2 cellular contexts compared by ENCODE assay signal in genomic region chr12:122419094-122419493, GRCh38.
TF ChIP-seq lines count a peak whose summit lies in the region.

No MANE protein-coding gene starts in this region.

TF ChIP-seq in HEK293, 187 proteins besides CTCF, POLR2A, EP300 and RAD21:
- 0 out of 2 replicates have a peak, but pooled peaks have one; percentile 36 for TF ChIP-seq ZNF121 (tag by site-specific recombination; IDR thresholded peaks at IDR 0.05)

TF ChIP-seq in liver, 16 proteins besides CTCF, POLR2A, EP300 and RAD21:
- peak; percentile 14 to 24 for TF ChIP-seq RXRA (IDR thresholded peaks at IDR 0.05)
- peak; percentile 14 for TF ChIP-seq SP1 (IDR thresholded peaks at IDR 0.05)
- peak; percentile 68 to 80 for TF ChIP-seq HNF4A (conservative IDR thresholded peaks at IDR 0.05)
